ENCODE assay signal across 1 cellular context in the genomic region with DNA sequence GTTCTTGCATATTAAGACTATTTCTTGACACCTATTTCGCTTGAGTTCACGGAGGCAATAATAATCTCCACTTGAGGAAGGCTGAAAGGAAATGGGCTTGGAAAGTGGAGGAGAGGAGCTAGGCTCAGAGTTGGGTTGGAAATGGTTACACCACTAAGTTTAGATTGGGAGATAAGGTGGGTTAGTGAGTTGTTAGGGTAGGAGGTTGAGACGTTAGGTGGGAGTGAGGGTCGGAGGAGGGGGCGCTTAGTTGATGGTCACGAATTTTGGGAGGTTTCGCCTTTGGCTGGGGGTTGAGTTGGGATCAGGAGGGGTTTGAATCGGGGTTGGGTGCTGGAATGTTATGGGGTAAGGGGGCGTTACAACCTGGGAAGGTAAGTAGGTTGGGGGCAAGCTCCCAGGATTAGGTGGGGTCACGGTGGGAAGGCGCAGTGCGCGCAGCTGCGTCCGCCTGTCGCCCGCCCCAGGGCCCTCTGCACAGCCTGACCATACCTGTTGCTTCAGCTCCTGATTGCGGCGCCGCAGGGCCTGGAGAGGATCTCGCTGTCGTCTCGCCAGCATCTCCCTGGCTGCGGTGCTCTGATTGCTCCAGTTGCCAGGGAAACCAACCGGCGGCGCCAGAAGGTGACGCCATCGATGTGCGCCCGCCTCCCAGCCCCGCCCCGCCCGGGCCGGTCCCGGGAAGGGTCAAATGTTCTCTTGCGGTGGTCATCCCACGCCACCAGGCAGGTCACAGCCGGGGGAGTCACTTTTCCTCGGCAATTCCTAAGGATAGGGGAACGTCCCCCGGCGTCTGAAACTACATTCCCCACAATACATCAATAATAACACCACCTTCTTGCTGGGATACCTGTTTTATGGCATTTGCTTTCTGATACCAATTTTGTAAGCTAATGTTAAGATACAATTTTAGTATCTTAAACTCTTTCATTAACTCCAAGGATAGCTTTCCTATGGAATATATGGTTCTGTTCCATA.
TF ChIP-seq lines count a peak whose summit lies in the region.

A gene (minus strand): TSS at position 606 of the 978 bp plus-strand sequence. CDS start 45 bp downstream, at position 561.

TF ChIP-seq in K562, 482 proteins besides CTCF, POLR2A, EP300 and RAD21 (continued from another document and continues in another):
- TF ChIP-seq, protein P1, sequence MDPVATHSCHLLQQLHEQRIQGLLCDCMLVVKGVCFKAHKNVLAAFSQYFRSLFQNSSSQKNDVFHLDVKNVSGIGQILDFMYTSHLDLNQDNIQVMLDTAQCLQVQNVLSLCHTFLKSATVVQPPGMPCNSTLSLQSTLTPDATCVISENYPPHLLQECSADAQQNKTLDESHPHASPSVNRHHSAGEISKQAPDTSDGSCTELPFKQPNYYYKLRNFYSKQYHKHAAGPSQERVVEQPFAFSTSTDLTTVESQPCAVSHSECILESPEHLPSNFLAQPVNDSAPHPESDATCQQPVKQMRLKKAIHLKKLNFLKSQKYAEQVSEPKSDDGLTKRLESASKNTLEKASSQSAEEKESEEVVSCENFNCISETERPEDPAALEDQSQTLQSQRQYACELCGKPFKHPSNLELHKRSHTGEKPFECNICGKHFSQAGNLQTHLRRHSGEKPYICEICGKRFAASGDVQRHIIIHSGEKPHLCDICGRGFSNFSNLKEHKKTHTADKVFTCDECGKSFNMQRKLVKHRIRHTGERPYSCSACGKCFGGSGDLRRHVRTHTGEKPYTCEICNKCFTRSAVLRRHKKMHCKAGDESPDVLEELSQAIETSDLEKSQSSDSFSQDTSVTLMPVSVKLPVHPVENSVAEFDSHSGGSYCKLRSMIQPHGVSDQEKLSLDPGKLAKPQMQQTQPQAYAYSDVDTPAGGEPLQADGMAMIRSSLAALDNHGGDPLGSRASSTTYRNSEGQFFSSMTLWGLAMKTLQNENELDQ (CRISPR knock-in tag; IDR thresholded peaks at IDR 0.05; ENCODE audit: borderline replicate concordance) = no peak
- TF ChIP-seq FIP1L1 (IDR thresholded peaks at IDR 0.05; ENCODE audit: low read depth, low read length, poor library complexity, severe bottlenecking) = no peak
- TF ChIP-seq FOXA1 (IDR thresholded peaks at IDR 0.05; ENCODE audit: borderline replicate concordance) = no peak
- TF ChIP-seq, protein P2, sequence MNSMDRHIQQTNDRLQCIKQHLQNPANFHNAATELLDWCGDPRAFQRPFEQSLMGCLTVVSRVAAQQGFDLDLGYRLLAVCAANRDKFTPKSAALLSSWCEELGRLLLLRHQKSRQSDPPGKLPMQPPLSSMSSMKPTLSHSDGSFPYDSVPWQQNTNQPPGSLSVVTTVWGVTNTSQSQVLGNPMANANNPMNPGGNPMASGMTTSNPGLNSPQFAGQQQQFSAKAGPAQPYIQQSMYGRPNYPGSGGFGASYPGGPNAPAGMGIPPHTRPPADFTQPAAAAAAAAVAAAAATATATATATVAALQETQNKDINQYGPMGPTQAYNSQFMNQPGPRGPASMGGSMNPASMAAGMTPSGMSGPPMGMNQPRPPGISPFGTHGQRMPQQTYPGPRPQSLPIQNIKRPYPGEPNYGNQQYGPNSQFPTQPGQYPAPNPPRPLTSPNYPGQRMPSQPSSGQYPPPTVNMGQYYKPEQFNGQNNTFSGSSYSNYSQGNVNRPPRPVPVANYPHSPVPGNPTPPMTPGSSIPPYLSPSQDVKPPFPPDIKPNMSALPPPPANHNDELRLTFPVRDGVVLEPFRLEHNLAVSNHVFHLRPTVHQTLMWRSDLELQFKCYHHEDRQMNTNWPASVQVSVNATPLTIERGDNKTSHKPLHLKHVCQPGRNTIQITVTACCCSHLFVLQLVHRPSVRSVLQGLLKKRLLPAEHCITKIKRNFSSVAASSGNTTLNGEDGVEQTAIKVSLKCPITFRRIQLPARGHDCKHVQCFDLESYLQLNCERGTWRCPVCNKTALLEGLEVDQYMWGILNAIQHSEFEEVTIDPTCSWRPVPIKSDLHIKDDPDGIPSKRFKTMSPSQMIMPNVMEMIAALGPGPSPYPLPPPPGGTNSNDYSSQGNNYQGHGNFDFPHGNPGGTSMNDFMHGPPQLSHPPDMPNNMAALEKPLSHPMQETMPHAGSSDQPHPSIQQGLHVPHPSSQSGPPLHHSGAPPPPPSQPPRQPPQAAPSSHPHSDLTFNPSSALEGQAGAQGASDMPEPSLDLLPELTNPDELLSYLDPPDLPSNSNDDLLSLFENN (IDR thresholded peaks at IDR 0.05; ENCODE audit: low read depth in 2 of 2, low read length in 2 of 2) = no peak
- no peak for TF ChIP-seq PCBP2 (IDR thresholded peaks at IDR 0.05; ENCODE audit: low read depth, low read length, poor library complexity, severe bottlenecking)
- TF ChIP-seq ELF1 (tag; IDR thresholded peaks at IDR 0.05) = no peak
- TF ChIP-seq, protein P3, sequence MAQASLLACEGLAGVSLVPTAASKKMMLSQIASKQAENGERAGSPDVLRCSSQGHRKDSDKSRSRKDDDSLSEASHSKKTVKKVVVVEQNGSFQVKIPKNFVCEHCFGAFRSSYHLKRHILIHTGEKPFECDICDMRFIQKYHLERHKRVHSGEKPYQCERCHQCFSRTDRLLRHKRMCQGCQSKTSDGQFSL (CRISPR knock-in tag; IDR thresholded peaks at IDR 0.05) = no peak
- TF ChIP-seq, protein P3 (tag; IDR thresholded peaks at IDR 0.05) = no peak
- TF ChIP-seq SMARCC2 (IDR thresholded peaks at IDR 0.05; ENCODE audit: low read depth) = no peak
- TF ChIP-seq, protein P4, sequence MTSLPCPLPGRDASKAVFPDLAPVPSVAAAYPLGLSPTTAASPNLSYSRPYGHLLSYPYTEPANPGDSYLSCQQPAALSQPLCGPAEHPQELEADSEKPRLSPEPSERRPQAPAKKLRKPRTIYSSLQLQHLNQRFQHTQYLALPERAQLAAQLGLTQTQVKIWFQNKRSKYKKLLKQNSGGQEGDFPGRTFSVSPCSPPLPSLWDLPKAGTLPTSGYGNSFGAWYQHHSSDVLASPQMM (CRISPR knock-in tag; IDR thresholded peaks at IDR 0.05) = no peak
- no peak for TF ChIP-seq ZNF212 (CRISPR knock-in tag; IDR thresholded peaks at IDR 0.05)
- TF ChIP-seq STAG1 (CRISPR knock-in tag; IDR thresholded peaks at IDR 0.05; ENCODE audit: borderline replicate concordance) = no peak
- TF ChIP-seq ESRRB (CRISPR knock-in tag; IDR thresholded peaks at IDR 0.05; ENCODE audit: borderline replicate concordance) = no peak
- TF ChIP-seq, protein P5, sequence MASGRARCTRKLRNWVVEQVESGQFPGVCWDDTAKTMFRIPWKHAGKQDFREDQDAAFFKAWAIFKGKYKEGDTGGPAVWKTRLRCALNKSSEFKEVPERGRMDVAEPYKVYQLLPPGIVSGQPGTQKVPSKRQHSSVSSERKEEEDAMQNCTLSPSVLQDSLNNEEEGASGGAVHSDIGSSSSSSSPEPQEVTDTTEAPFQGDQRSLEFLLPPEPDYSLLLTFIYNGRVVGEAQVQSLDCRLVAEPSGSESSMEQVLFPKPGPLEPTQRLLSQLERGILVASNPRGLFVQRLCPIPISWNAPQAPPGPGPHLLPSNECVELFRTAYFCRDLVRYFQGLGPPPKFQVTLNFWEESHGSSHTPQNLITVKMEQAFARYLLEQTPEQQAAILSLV (tag; IDR thresholded peaks at IDR 0.05) = no peak
- TF ChIP-seq, protein P6, sequence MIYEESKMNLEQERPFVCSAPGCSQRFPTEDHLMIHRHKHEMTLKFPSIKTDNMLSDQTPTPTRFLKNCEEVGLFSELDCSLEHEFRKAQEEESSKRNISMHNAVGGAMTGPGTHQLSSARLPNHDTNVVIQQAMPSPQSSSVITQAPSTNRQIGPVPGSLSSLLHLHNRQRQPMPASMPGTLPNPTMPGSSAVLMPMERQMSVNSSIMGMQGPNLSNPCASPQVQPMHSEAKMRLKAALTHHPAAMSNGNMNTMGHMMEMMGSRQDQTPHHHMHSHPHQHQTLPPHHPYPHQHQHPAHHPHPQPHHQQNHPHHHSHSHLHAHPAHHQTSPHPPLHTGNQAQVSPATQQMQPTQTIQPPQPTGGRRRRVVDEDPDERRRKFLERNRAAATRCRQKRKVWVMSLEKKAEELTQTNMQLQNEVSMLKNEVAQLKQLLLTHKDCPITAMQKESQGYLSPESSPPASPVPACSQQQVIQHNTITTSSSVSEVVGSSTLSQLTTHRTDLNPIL (CRISPR knock-in tag; IDR thresholded peaks at IDR 0.05) = no peak
- TF ChIP-seq SMARCA4 (IDR thresholded peaks at IDR 0.05) = no peak
- TF ChIP-seq RHOXF2B (CRISPR knock-in tag; conservative IDR thresholded peaks at IDR 0.05) = no peak
- no peak for TF ChIP-seq MIER1 (IDR thresholded peaks at IDR 0.05; ENCODE audit: low read depth)
- TF ChIP-seq, protein P7, sequence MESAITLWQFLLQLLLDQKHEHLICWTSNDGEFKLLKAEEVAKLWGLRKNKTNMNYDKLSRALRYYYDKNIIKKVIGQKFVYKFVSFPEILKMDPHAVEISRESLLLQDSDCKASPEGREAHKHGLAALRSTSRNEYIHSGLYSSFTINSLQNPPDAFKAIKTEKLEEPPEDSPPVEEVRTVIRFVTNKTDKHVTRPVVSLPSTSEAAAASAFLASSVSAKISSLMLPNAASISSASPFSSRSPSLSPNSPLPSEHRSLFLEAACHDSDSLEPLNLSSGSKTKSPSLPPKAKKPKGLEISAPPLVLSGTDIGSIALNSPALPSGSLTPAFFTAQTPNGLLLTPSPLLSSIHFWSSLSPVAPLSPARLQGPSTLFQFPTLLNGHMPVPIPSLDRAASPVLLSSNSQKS (CRISPR knock-in tag; IDR thresholded peaks at IDR 0.05) = no peak
- TF ChIP-seq CTBP1 (IDR thresholded peaks at IDR 0.05; ENCODE audit: borderline replicate concordance) = peak; percentile 91
- no peak for TF ChIP-seq NFYB (IDR thresholded peaks at IDR 0.05; ENCODE audit: extremely low read depth, insufficient read length)
- no peak for TF ChIP-seq GTF2E2 (tag; IDR thresholded peaks at IDR 0.05)
- TF ChIP-seq, protein P8, sequence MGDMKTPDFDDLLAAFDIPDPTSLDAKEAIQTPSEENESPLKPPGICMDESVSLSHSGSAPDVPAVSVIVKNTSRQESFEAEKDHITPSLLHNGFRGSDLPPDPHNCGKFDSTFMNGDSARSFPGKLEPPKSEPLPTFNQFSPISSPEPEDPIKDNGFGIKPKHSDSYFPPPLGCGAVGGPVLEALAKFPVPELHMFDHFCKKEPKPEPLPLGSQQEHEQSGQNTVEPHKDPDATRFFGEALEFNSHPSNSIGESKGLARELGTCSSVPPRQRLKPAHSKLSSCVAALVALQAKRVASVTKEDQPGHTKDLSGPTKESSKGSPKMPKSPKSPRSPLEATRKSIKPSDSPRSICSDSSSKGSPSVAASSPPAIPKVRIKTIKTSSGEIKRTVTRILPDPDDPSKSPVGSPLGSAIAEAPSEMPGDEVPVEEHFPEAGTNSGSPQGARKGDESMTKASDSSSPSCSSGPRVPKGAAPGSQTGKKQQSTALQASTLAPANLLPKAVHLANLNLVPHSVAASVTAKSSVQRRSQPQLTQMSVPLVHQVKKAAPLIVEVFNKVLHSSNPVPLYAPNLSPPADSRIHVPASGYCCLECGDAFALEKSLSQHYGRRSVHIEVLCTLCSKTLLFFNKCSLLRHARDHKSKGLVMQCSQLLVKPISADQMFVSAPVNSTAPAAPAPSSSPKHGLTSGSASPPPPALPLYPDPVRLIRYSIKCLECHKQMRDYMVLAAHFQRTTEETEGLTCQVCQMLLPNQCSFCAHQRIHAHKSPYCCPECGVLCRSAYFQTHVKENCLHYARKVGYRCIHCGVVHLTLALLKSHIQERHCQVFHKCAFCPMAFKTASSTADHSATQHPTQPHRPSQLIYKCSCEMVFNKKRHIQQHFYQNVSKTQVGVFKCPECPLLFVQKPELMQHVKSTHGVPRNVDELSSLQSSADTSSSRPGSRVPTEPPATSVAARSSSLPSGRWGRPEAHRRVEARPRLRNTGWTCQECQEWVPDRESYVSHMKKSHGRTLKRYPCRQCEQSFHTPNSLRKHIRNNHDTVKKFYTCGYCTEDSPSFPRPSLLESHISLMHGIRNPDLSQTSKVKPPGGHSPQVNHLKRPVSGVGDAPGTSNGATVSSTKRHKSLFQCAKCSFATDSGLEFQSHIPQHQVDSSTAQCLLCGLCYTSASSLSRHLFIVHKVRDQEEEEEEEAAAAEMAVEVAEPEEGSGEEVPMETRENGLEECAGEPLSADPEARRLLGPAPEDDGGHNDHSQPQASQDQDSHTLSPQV (IDR thresholded peaks at IDR 0.05) = no peak
- no peak for TF ChIP-seq FOXK2 (conservative IDR thresholded peaks at IDR 0.05 in 1 of 2, IDR thresholded peaks at IDR 0.05 in 1 of 2; ENCODE audit: low read depth in 2 of 2)
- no peak for TF ChIP-seq TAF7 (tag; IDR thresholded peaks at IDR 0.05)
